Comparison of ENCODE assay signal across 8 cellular contexts in genomic region chr10:86363184-86363832, GRCh38. TPM values are rescaled to one million over a fixed set of nuclear protein-coding genes. Genes with fewer than 3 reads are reported as not detected.
DNase-seq lines count a peak whose midpoint lies in the region; ATAC-seq and TF ChIP-seq lines count a peak whose summit lies in the region.

No MANE protein-coding gene starts in this region.

- CTCF ChIA-PET in MCF 10A (lab: Yijun Ruan, JAX): interaction anchor here (0.7 kb wide), 1 partner anchor 167 kb away, joined by 3 read pairs; no protein-coding TSS in a partner anchor

- H3K36me3 Mint-ChIP-seq in MCF 10A (ENCODE audit: insufficient read depth, unreplicated experiment): no peaks in the 10 kb centered on the region
- peaks cover 2% of the 10 kb centered on the region for H3K36me3 Mint-ChIP-seq in activated T-helper 1 cell treated with anti-CD3 and anti-CD28 coated beads, Interleukin-12 subunit alpha, Interleukin-12 subunit beta, Interleukin-2, Interleukin-4 antibody, amounts not matched to agents 30 ng/mL and 10 ng/mL and 1 ng/mL, durations not matched to agents 14 hours and 24 hours and 36 hours (ENCODE audit: low read depth)

- peaks cover 8 to 50% of the 10 kb centered on the region in 2 donors for H3K4me1 ChIP-seq in left lung
- H3K4me1 ChIP-seq in upper lobe of left lung: peaks cover 36 to 50% (median 41%) of the 10 kb centered on the region in 4 donors

- POLR2A ChIA-PET in MCF 10A (lab: Yijun Ruan, JAX): no interaction called here

- H3K27me3 Mint-ChIP-seq in MCF 10A (ENCODE audit: insufficient read depth, unreplicated experiment): peaks cover 32% of the 10 kb centered on the region
- peaks cover 56% of the 10 kb centered on the region for H3K27me3 Mint-ChIP-seq in activated T-helper 1 cell treated with anti-CD3 and anti-CD28 coated beads, Interleukin-12 subunit alpha, Interleukin-12 subunit beta, Interleukin-2, Interleukin-4 antibody, amounts not matched to agents 30 ng/mL and 10 ng/mL and 1 ng/mL, durations not matched to agents 14 hours and 24 hours and 36 hours (ENCODE audit: insufficient read depth)

- H3K27ac Mint-ChIP-seq in MCF 10A (ENCODE audit: low read depth, unreplicated experiment): no peak overlapping the region
- H3K27ac Mint-ChIP-seq in activated T-helper 1 cell treated with anti-CD3 and anti-CD28 coated beads, Interleukin-12 subunit alpha, Interleukin-12 subunit beta, Interleukin-2, Interleukin-4 antibody, amounts not matched to agents 30 ng/mL and 10 ng/mL and 1 ng/mL, durations not matched to agents 14 hours and 24 hours and 36 hours: no peak overlapping the region

- 1 to 4% methylated on average over 5 to 60 of the region's 80 CpGs for WGBS in upper lobe of left lung, 2 donors

- peak; percentile 43 for DNase-seq in ACHN
- no peak for DNase-seq in MCF 10A (ENCODE audit: unreplicated experiment)
- DNase-seq in left lung: peak in 1 of 2 donors; percentile 88
- peak; percentile 61 to 94 for DNase-seq in upper lobe of left lung
- no peak for DNase-seq in activated T-helper 1 cell treated with anti-CD3 and anti-CD28 coated beads, Interleukin-12 subunit alpha, Interleukin-12 subunit beta, Interleukin-2, Interleukin-4 antibody, amounts not matched to agents 30 ng/mL and 10 ng/mL and 1 ng/mL, durations not matched to agents 14 hours and 24 hours and 36 hours (ENCODE audit: low spot score)
- DNase-seq in cerebellar cortex (ENCODE audit: low spot score): no peak

- TF ChIP-seq POLR2A in upper lobe of left lung (IDR thresholded peaks at IDR 0.05): no peak

- ATAC-seq in HG02588 (IDR thresholded peaks at IDR 0.05; ENCODE audit: unreplicated experiment): peak; percentile 42
- peak; percentile 90 for ATAC-seq in left lung
- ATAC-seq in upper lobe of left lung (ENCODE audit: low FRiP score in 2 of 2): peak; percentile 38 to 55
- no peak for ATAC-seq in HG02571 (IDR thresholded peaks at IDR 0.05; ENCODE audit: unreplicated experiment)

- no peak for TF ChIP-seq EP300 in upper lobe of left lung (IDR thresholded peaks at IDR 0.05)

- no peaks in the 10 kb centered on the region for H3K9me3 Mint-ChIP-seq in MCF 10A (ENCODE audit: unreplicated experiment)
- H3K9me3 Mint-ChIP-seq in activated T-helper 1 cell treated with anti-CD3 and anti-CD28 coated beads, Interleukin-12 subunit alpha, Interleukin-12 subunit beta, Interleukin-2, Interleukin-4 antibody, amounts not matched to agents 30 ng/mL and 10 ng/mL and 1 ng/mL, durations not matched to agents 14 hours and 24 hours and 36 hours: no peaks in the 10 kb centered on the region

- H3K36me3 ChIP-seq in left lung (no peaks in the 10 kb centered on the region), upper lobe of left lung (no peaks in the 10 kb centered on the region)

- H3K9me3 ChIP-seq in left lung (no peaks in the 10 kb centered on the region), upper lobe of left lung (no peaks in the 10 kb centered on the region)

- in situ Hi-C loops in ACHN (cut with HindIII; ENCODE audit: low pct_ligation_motif_present, low pct_unique_long_range_greater_than_20kb, low sequenced_read_pairs): no loop called here

- H3K4me3 Mint-ChIP-seq in MCF 10A (ENCODE audit: unreplicated experiment): peak overlapping the region; percentile 38
- no peak overlapping the region for H3K4me3 Mint-ChIP-seq in activated T-helper 1 cell treated with anti-CD3 and anti-CD28 coated beads, Interleukin-12 subunit alpha, Interleukin-12 subunit beta, Interleukin-2, Interleukin-4 antibody, amounts not matched to agents 30 ng/mL and 10 ng/mL and 1 ng/mL, durations not matched to agents 14 hours and 24 hours and 36 hours

- no TSS peak for BruUV-seq in MCF 10A (replicated peaks; lab: Mats Ljungman, UMichigan)

- TF ChIP-seq CTCF in MCF 10A (IDR thresholded peaks at IDR 0.05; ENCODE audit: unreplicated experiment) (peak; percentile 52), left lung (IDR thresholded peaks at IDR 0.05) (peak; percentile 27 to 35), upper lobe of left lung (IDR thresholded peaks at IDR 0.05) (peak; percentile 25 to 80 (median 51))

- peaks cover 6% of the 10 kb centered on the region for H3K4me1 Mint-ChIP-seq in MCF 10A (ENCODE audit: insufficient read depth, unreplicated experiment)
- peaks cover 11% of the 10 kb centered on the region for H3K4me1 Mint-ChIP-seq in activated T-helper 1 cell treated with anti-CD3 and anti-CD28 coated beads, Interleukin-12 subunit alpha, Interleukin-12 subunit beta, Interleukin-2, Interleukin-4 antibody, amounts not matched to agents 30 ng/mL and 10 ng/mL and 1 ng/mL, durations not matched to agents 14 hours and 24 hours and 36 hours (ENCODE audit: low read depth)

- peak overlapping the region in 1 of 2 donors; percentile 24 for H3K4me3 ChIP-seq in left lung
- H3K4me3 ChIP-seq in upper lobe of left lung: peak overlapping the region in 3 of 4 donors; percentile 32 to 43 (median 41)

- peaks cover 54 to 68% of the 10 kb centered on the region in 2 donors for H3K27me3 ChIP-seq in left lung
- H3K27me3 ChIP-seq in upper lobe of left lung: peaks cover 2 to 53% (median 29%) of the 10 kb centered on the region in 4 donors

- intact Hi-C loops in MCF 10A (cut with micrococcal nuclease) (loop anchor here (1.0 kb wide), 1 partner anchor 815 kb away; no protein-coding TSS in a partner anchor), left lung (cut with DNase I) (no loop called here)
- intact Hi-C loops in activated T-helper 1 cell treated with anti-CD3 and anti-CD28 coated beads, Interleukin-12 subunit alpha, Interleukin-12 subunit beta, Interleukin-2, Interleukin-4 antibody, amounts not matched to agents 30 ng/mL and 10 ng/mL and 1 ng/mL, durations not matched to agents 14 hours and 24 hours and 36 hours (cut with micrococcal nuclease): no loop called here

- H3K27ac ChIP-seq in left lung (no peak overlapping the region), upper lobe of left lung (no peak overlapping the region)

RNA-seq across cellular contexts. Expression of gene GRID1, which starts 3.3 kb away (rescaled TPM):
- total RNA-seq in MCF 10A (2022) (not detected in 2 replicates), left lung (1 to 10 TPM; 1.1 to 2.6 TPM), upper lobe of left lung (1 to 10 TPM; 1.5 to 5.2 (median 3.2) TPM)
- total RNA-seq in activated T-helper 1 cell treated with anti-CD3 and anti-CD28 coated beads, Interleukin-12 subunit alpha, Interleukin-12 subunit beta, Interleukin-2, Interleukin-4 antibody, amounts not matched to agents 30 ng/mL and 10 ng/mL and 1 ng/mL, durations not matched to agents 14 hours and 24 hours and 36 hours: not detected in 2 replicates

Comparison
In these comparisons a context has a peak if more than half of its experiments do, and no peak if none do; other contexts are left out.
1. DNase-seq: peak in ACHN (single experiment) and upper lobe of left lung (2 of 2); none in MCF 10A (single experiment), activated T-helper 1 cell treated with anti-CD3 and anti-CD28 coated beads, Interleukin-12 subunit alpha, Interleukin-12 subunit beta, Interleukin-2, Interleukin-4 antibody, amounts not matched to agents 30 ng/mL and 10 ng/mL and 1 ng/mL, durations not matched to agents 14 hours and 24 hours and 36 hours (single experiment) and cerebellar cortex (single experiment).
2. Peak in every context shown above with its lines, with median percentiles within 50 percentile points of each other: CTCF ChIP-seq.